In genomic region chr17:31320791-31321190, GRCh38 we compare ENCODE assay signal across 8 cellular contexts. TPM values are rescaled to one million over a fixed set of nuclear protein-coding genes. Genes with fewer than 3 reads are reported as not detected.
DNase-seq lines count a peak whose midpoint lies in the region; ATAC-seq and TF ChIP-seq lines count a peak whose summit lies in the region.

No MANE protein-coding gene starts in this region.

- TF ChIP-seq EP300 in tibial nerve (IDR thresholded peaks at IDR 0.05) = no peak

- no peak for DNase-seq in activated naive CD4-positive, alpha-beta T cell treated with Interleukin-2 at 50 U/mL for 16 hours
- no peak for DNase-seq in activated B cell treated with CpG ODN at 0.5 μM for 24 hours
- DNase-seq in right cardiac atrium = no peak
- DNase-seq in tibial nerve (ENCODE audit: low spot score in 2 of 2) = no peak
- no peak for DNase-seq in glutamatergic neuron

- no peaks in the 10 kb centered on the region for H3K27me3 Mint-ChIP-seq in activated naive CD4-positive, alpha-beta T cell treated with anti-CD3 and anti-CD28 coated beads, Interleukin-2, amount 50 U/mL, for 24 hours
- H3K27me3 Mint-ChIP-seq in activated B cell treated with CpG ODN at 0.5 μM for 24 hours (no peaks in the 10 kb centered on the region), glutamatergic neuron (ENCODE audit: unreplicated experiment) (no peaks in the 10 kb centered on the region)

- intact Hi-C loops in activated B cell treated with CpG ODN at 0.5 μM for 24 hours (cut with micrococcal nuclease) = loop anchor here (1.0 to 10.0 kb wide), 2 partner anchors 53 to 56 kb away; no protein-coding TSS in a partner anchor
- intact Hi-C loops in right cardiac atrium (cut with DNase I) = no loop called here

- H3K4me1 ChIP-seq in right cardiac atrium (ENCODE audit: control insufficient read depth, insufficient read depth, low read length) = no peaks in the 10 kb centered on the region
- peaks cover 0 to 7% (median 3%) of the 10 kb centered on the region in 4 donors for H3K4me1 ChIP-seq in tibial nerve

- H3K27ac ChIP-seq in right cardiac atrium (ENCODE audit: low read length) (no peak overlapping the region), tibial nerve (peak overlapping the region in 3 of 4 donors; percentile 51 to 76 (median 62))

- TF ChIP-seq CTCF in activated B cell treated with CpG ODN at 0.5 μM for 24 hours (IDR thresholded peaks at IDR 0.05) (no peak), tibial nerve (IDR thresholded peaks at IDR 0.05) (no peak), glutamatergic neuron (IDR thresholded peaks at IDR 0.05; ENCODE audit: partially characterized antibody, unreplicated experiment) (no peak)

- peaks cover 0 to 1% (median 0%) of the 10 kb centered on the region in 3 donors for H3K36me3 ChIP-seq in tibial nerve

- peaks cover 48% of the 10 kb centered on the region for H3K4me1 Mint-ChIP-seq in activated naive CD4-positive, alpha-beta T cell treated with anti-CD3 and anti-CD28 coated beads, Interleukin-2, amount 50 U/mL, for 24 hours
- H3K4me1 Mint-ChIP-seq in activated B cell treated with CpG ODN at 0.5 μM for 24 hours = peaks cover 48% of the 10 kb centered on the region
- H3K4me1 Mint-ChIP-seq in glutamatergic neuron (ENCODE audit: low read depth, unreplicated experiment) = peaks cover 6% of the 10 kb centered on the region

- H3K27me3 ChIP-seq in right cardiac atrium (ENCODE audit: control insufficient read depth, insufficient read depth) (no peaks in the 10 kb centered on the region), tibial nerve (no peaks in the 10 kb centered on the region)

- H3K27ac Mint-ChIP-seq in activated naive CD4-positive, alpha-beta T cell treated with anti-CD3 and anti-CD28 coated beads, Interleukin-2, amount 50 U/mL, for 24 hours = peak overlapping the region; percentile 99
- peak overlapping the region; percentile 96 for H3K27ac Mint-ChIP-seq in activated B cell treated with CpG ODN at 0.5 μM for 24 hours
- H3K27ac Mint-ChIP-seq in glutamatergic neuron (ENCODE audit: unreplicated experiment) = no peak overlapping the region

- peak overlapping the region; percentile 10 for H3K4me3 ChIP-seq in right cardiac atrium (ENCODE audit: low read length)
- H3K4me3 ChIP-seq in tibial nerve = peak overlapping the region in 2 of 4 donors; percentile 24 to 28

- H3K4me3 Mint-ChIP-seq in activated naive CD4-positive, alpha-beta T cell treated with anti-CD3 and anti-CD28 coated beads, Interleukin-2, amount 50 U/mL, for 24 hours = peak overlapping the region; percentile 92
- H3K4me3 Mint-ChIP-seq in activated B cell treated with CpG ODN at 0.5 μM for 24 hours (peak overlapping the region; percentile 84), glutamatergic neuron (ENCODE audit: unreplicated experiment) (no peak overlapping the region)

- peaks cover 12% of the 10 kb centered on the region for H3K36me3 Mint-ChIP-seq in activated naive CD4-positive, alpha-beta T cell treated with anti-CD3 and anti-CD28 coated beads, Interleukin-2, amount 50 U/mL, for 24 hours
- peaks cover 25% of the 10 kb centered on the region for H3K36me3 Mint-ChIP-seq in activated B cell treated with CpG ODN at 0.5 μM for 24 hours (ENCODE audit: low read depth)
- no peaks in the 10 kb centered on the region for H3K36me3 Mint-ChIP-seq in glutamatergic neuron (ENCODE audit: unreplicated experiment)

- TF ChIP-seq POLR2A in tibial nerve (IDR thresholded peaks at IDR 0.05) = no peak

- H3K9me3 Mint-ChIP-seq in activated naive CD4-positive, alpha-beta T cell treated with anti-CD3 and anti-CD28 coated beads, Interleukin-2, amount 50 U/mL, for 24 hours = no peaks in the 10 kb centered on the region
- no peaks in the 10 kb centered on the region for H3K9me3 Mint-ChIP-seq in activated B cell treated with CpG ODN at 0.5 μM for 24 hours
- H3K9me3 Mint-ChIP-seq in glutamatergic neuron (ENCODE audit: unreplicated experiment) = peaks cover 1% of the 10 kb centered on the region

- no peak for ATAC-seq in activated B cell treated with CpG ODN at 0.5 μM for 24 hours (ENCODE audit: low read depth)
- peak in 1 of 2 donors; percentile 54 for ATAC-seq in right cardiac atrium
- ATAC-seq in HG02678 (IDR thresholded peaks at IDR 0.05; ENCODE audit: unreplicated experiment) = no peak
- no peak for ATAC-seq in HG03432 (IDR thresholded peaks at IDR 0.05; ENCODE audit: unreplicated experiment)

- 53% methylated on average over 1 of the region's 1 CpG for WGBS in right cardiac atrium
- 11 to 26% methylated on average over 1 of the region's 1 CpG for WGBS in tibial nerve, 2 donors

- H3K9me3 ChIP-seq in right cardiac atrium (ENCODE audit: control insufficient read depth, low read length) = no peaks in the 10 kb centered on the region
- no peaks in the 10 kb centered on the region for H3K9me3 ChIP-seq in tibial nerve

- CTCF ChIA-PET in activated B cell treated with CpG ODN at 0.5 μM for 24 hours (lab: Charles Lee) = interaction anchor here (0.8 to 2.3 kb wide), 4 partner anchors 52 to 117 kb away, joined by 3 to 10 read pairs (median 3); no protein-coding TSS in a partner anchor

- POLR2A ChIA-PET in activated B cell treated with CpG ODN at 0.5 μM for 24 hours (lab: Charles Lee) = interaction anchor here (0.6 to 7.5 kb wide), 6 partner anchors 13 to 1030 kb away, joined by 3 to 247 read pairs (median 4); partner anchors contain the start of gene UTP6

RNA-seq across cellular contexts. Expression of gene EVI2A, which starts 0.6 kb away (rescaled TPM):
- total RNA-seq in activated B cell treated with CpG ODN at 0.5 μM for 24 hours (46.6 and 52.5 TPM in 2 replicates), right cardiac atrium (1 to 10 TPM; 3.0 to 6.9 (median 4.2) TPM), tibial nerve (1 to 10 TPM; 2.9 to 5.5 (median 4.2) TPM), glutamatergic neuron (ENCODE audit: unreplicated experiment) (not detected)
- 2.2 TPM for polyA plus RNA-seq in right cardiac atrium

RNA-seq across cellular contexts. Expression of gene EVI2B, which starts 6.9 kb away (rescaled TPM):
- total RNA-seq in activated B cell treated with CpG ODN at 0.5 μM for 24 hours (104 and 111 TPM in 2 replicates), right cardiac atrium (10 to 100 TPM in 1 of 4 donors, 1 to 10 TPM in 3; 2.5 to 10.4 (median 5.7) TPM), tibial nerve (1 to 10 TPM; 5.7 to 9.9 (median 9.3) TPM), glutamatergic neuron (ENCODE audit: unreplicated experiment) (not detected)
- polyA plus RNA-seq in right cardiac atrium = 2.0 TPM

RNA-seq across cellular contexts. Expression of gene OMG, which starts 23.8 kb away (rescaled TPM):
- total RNA-seq in activated B cell treated with CpG ODN at 0.5 μM for 24 hours (0.16 and 0.17 TPM in 2 replicates), right cardiac atrium (not detected), tibial nerve (not detected), glutamatergic neuron (ENCODE audit: unreplicated experiment) (not detected)
- polyA plus RNA-seq in right cardiac atrium = 0.14 TPM
